In genomic region chr18:48928787-48929186, GRCh38 we compare ENCODE assay signal across 8 cellular contexts. TPM values are rescaled to one million over a fixed set of nuclear protein-coding genes. Genes with fewer than 3 reads are reported as not detected.
DNase-seq lines count a peak whose midpoint lies in the region; ATAC-seq, FAIRE-seq and TF ChIP-seq lines count a peak whose summit lies in the region.

No MANE protein-coding gene starts in this region.

- no peaks in the 10 kb centered on the region for H3K9me3 Mint-ChIP-seq in mesothelial cell of epicardium
- H3K9me3 Mint-ChIP-seq in stimulated activated naive CD8-positive, alpha-beta T cell treated with anti-CD3 and anti-CD28 coated beads, Interleukin-15, Interleukin-2, amounts not matched to agents 100 ng/mL and 50 ng/mL, for 24 hours = no peaks in the 10 kb centered on the region

- FAIRE-seq in GM12891 (lab: Jason Lieb, UNC) = peak; percentile 89

- no peaks in the 10 kb centered on the region for H3K27me3 Mint-ChIP-seq in mesothelial cell of epicardium (ENCODE audit: low read depth)
- H3K27me3 Mint-ChIP-seq in stimulated activated naive CD8-positive, alpha-beta T cell treated with anti-CD3 and anti-CD28 coated beads, Interleukin-15, Interleukin-2, amounts not matched to agents 100 ng/mL and 50 ng/mL, for 24 hours = no peaks in the 10 kb centered on the region

- no peak for TF ChIP-seq POLR2A in GM12891 (IDR thresholded peaks at IDR 0.05; ENCODE audit: low read depth, low read length)

- no peaks in the 10 kb centered on the region for H3K27me3 ChIP-seq in WERI-Rb-1 (ENCODE audit: insufficient read depth, low read depth, severe bottlenecking)

- peaks cover 98% of the 10 kb centered on the region for H3K4me1 Mint-ChIP-seq in mesothelial cell of epicardium
- H3K4me1 Mint-ChIP-seq in stimulated activated naive CD8-positive, alpha-beta T cell treated with anti-CD3 and anti-CD28 coated beads, Interleukin-15, Interleukin-2, amounts not matched to agents 100 ng/mL and 50 ng/mL, for 24 hours (ENCODE audit: low read depth) = peaks cover 100% of the 10 kb centered on the region

- H3K27ac Mint-ChIP-seq in mesothelial cell of epicardium = peak overlapping the region; percentile 99
- H3K27ac Mint-ChIP-seq in stimulated activated naive CD8-positive, alpha-beta T cell treated with anti-CD3 and anti-CD28 coated beads, Interleukin-15, Interleukin-2, amounts not matched to agents 100 ng/mL and 50 ng/mL, for 24 hours = peak overlapping the region; percentile 96

- peak overlapping the region; percentile 57 for H3K4me3 Mint-ChIP-seq in mesothelial cell of epicardium
- H3K4me3 Mint-ChIP-seq in stimulated activated naive CD8-positive, alpha-beta T cell treated with anti-CD3 and anti-CD28 coated beads, Interleukin-15, Interleukin-2, amounts not matched to agents 100 ng/mL and 50 ng/mL, for 24 hours = peak overlapping the region; percentile 77

- H3K9me3 ChIP-seq in WERI-Rb-1 (ENCODE audit: severe bottlenecking) = no peaks in the 10 kb centered on the region

- ATAC-seq in HG02610 (IDR thresholded peaks at IDR 0.05; ENCODE audit: unreplicated experiment) = peak; percentile 63

- TF ChIP-seq CTCF in mesothelial cell of epicardium (IDR thresholded peaks at IDR 0.05; ENCODE audit: unreplicated experiment) (no peak), WERI-Rb-1 (IDR thresholded peaks at IDR 0.05; ENCODE audit: low read depth, low read length) (no peak)

- H3K27ac ChIP-seq in cingulate gyrus (ENCODE audit: low read depth, low read length) (peak overlapping the region; percentile 23), WERI-Rb-1 (no peak overlapping the region)

- H3K36me3 ChIP-seq in WERI-Rb-1 = peaks cover 36% of the 10 kb centered on the region

- no peak for DNase-seq in GM12891 (ENCODE audit: insufficient read length, low spot score)
- DNase-seq in NCI-H1436 treated with DMSO at 0.1 percent for 48 hours (lab: John Stamatoyannopoulos, UW) = peak; percentile 27
- peak; percentile 64 for DNase-seq in activated CD4-positive, alpha-beta T cell treated with anti-CD3 and anti-CD28 coated beads for 1 hour
- DNase-seq in mesothelial cell of epicardium (ENCODE audit: low spot score in 2 of 2, unreplicated experiment in 2 of 2) = no peak
- DNase-seq in WERI-Rb-1 = no peak

- no peak overlapping the region for H3K4me3 ChIP-seq in WERI-Rb-1 (ENCODE audit: low read depth, low read length)

- H3K36me3 Mint-ChIP-seq in mesothelial cell of epicardium = no peaks in the 10 kb centered on the region
- H3K36me3 Mint-ChIP-seq in stimulated activated naive CD8-positive, alpha-beta T cell treated with anti-CD3 and anti-CD28 coated beads, Interleukin-15, Interleukin-2, amounts not matched to agents 100 ng/mL and 50 ng/mL, for 24 hours (ENCODE audit: low read depth) = peaks cover 2% of the 10 kb centered on the region

TF ChIP-seq in GM12891, 5 proteins besides CTCF, POLR2A, EP300 and RAD21:
- TF ChIP-seq PAX5 (IDR thresholded peaks at IDR 0.05; ENCODE audit: insufficient read depth, low read length, severe bottlenecking) = no peak
- TF ChIP-seq POU2F2 (IDR thresholded peaks at IDR 0.05; ENCODE audit: low read depth, low read length) = peak; percentile 91

RNA-seq across cellular contexts. Expression of gene SMAD7, which starts 22.0 kb away (rescaled TPM):
- 4.7 TPM for polyA plus RNA-seq in GM12891 (2012; ENCODE audit: low read depth, missing spikeins)
- total RNA-seq in mesothelial cell of epicardium = 75.5 to 77.6 TPM (median 76.8 TPM) in 3 replicates

Comparison
In these comparisons a context has a peak if more than half of its experiments do, and no peak if none do; other contexts are left out.
1. DNase-seq: peak in NCI-H1436 treated with DMSO at 0.1 percent for 48 hours (single experiment) and activated CD4-positive, alpha-beta T cell treated with anti-CD3 and anti-CD28 coated beads for 1 hour (single experiment); none in GM12891 (single experiment), mesothelial cell of epicardium (0 of 2) and WERI-Rb-1 (single experiment).